In genomic region chr5:177230660-177231059, GRCh38 we compare ENCODE assay signal across 14 cellular contexts.
A peak's percentile ranks its signal among the peaks of the same experiment; 100 is the strongest.
DNase-seq lines count a peak whose midpoint lies in the region; TF ChIP-seq lines count a peak whose summit lies in the region.
"Had no signal": no experiment of that assay in that cellular context is flagged by ENCODE, and none has a peak within 500 bp of the region (broad histone marks: within the 10 kb centered on the region; RNA-seq: fewer than 3 reads in every experiment).

No MANE protein-coding gene starts in this region.

- no peak for TF ChIP-seq CTCF in CD14-positive monocyte (IDR thresholded peaks at IDR 0.05)
- no peak for TF ChIP-seq CTCF in HEK293 (tag by site-specific recombination; IDR thresholded peaks at IDR 0.05)
- no peak for TF ChIP-seq CTCF in nephron progenitor cell (IDR thresholded peaks at IDR 0.05)
- no peak for TF ChIP-seq CTCF in prostate gland (IDR thresholded peaks at IDR 0.05)

- H3K4me3 ChIP-seq in HEK293 (ENCODE audit: low read depth, low read length): no peak overlapping the region
- no peak overlapping the region for H3K4me3 ChIP-seq in prostate gland
- H3K4me3 ChIP-seq: BLaER1 had no signal

- no peaks in the 10 kb centered on the region for H3K9me3 Mint-ChIP-seq in CD14-positive monocyte
- no peaks in the 10 kb centered on the region for H3K9me3 Mint-ChIP-seq in activated T-helper 1 cell treated with anti-CD3 and anti-CD28 coated beads, Interleukin-12 subunit alpha, Interleukin-12 subunit beta, Interleukin-2, Interleukin-4 antibody, amounts not matched to agents 30 ng/mL and 10 ng/mL and 1 ng/mL, durations not matched to agents 14 hours and 24 hours and 36 hours
- no peaks in the 10 kb centered on the region for H3K9me3 Mint-ChIP-seq in nephron progenitor cell

- peaks cover 11 to 29% of the 10 kb centered on the region in 2 experiments; a peak in 2 of 3 replicates for H3K36me3 ChIP-seq in HEK293 (ENCODE audit: control insufficient read depth in 2 of 2, insufficient read depth in 1 of 2, low read length in 2 of 2)
- no peaks in the 10 kb centered on the region for H3K36me3 ChIP-seq in prostate gland

- H3K27me3 ChIP-seq in prostate gland (replicated peaks; ENCODE audit: insufficient read depth): no peaks in the 10 kb centered on the region
- H3K27me3 ChIP-seq: BLaER1 had no signal

- H3K27ac ChIP-seq in HEK293 (ENCODE audit: extremely low read depth, low read depth, low read length) (no peak overlapping the region), prostate gland (no peak overlapping the region)
- H3K27ac ChIP-seq: BLaER1 had no signal

- H3K9me3 ChIP-seq in HEK293 (ENCODE audit: control insufficient read depth, insufficient read depth, low read depth, low read length): no peaks in the 10 kb centered on the region
- H3K9me3 ChIP-seq in prostate gland: no peaks in the 10 kb centered on the region
- H3K9me3 ChIP-seq: BLaER1 had no signal

- DNase-seq in CD14-positive monocyte (ENCODE audit: low spot score) (no peak), nephron progenitor cell (no peak), midbrain (lab: John Stamatoyannopoulos, UW) (no peak), NCI-H526 treated with DMSO at 0.1 percent for 48 hours (lab: John Stamatoyannopoulos, UW) (no peak), prostate gland (ENCODE audit: low spot score) (no peak), mesenteric fat pad (ENCODE audit: low spot score) (no peak)
- no peak for DNase-seq in activated T-helper 1 cell treated with anti-CD3 and anti-CD28 coated beads, Interleukin-12 subunit alpha, Interleukin-12 subunit beta, Interleukin-2, Interleukin-4 antibody, amounts not matched to agents 30 ng/mL and 10 ng/mL and 1 ng/mL, durations not matched to agents 14 hours and 24 hours and 36 hours (ENCODE audit: low spot score)
- DNase-seq: DMS79 treated with DMSO at 0.1 percent for 48 hours, H7, NCI-H1436 treated with DMSO at 0.1 percent for 48 hours, NCI-H2081, NCI-H510A had no signal

- H3K27me3 Mint-ChIP-seq in CD14-positive monocyte (ENCODE audit: low read depth in 3 of 3) (no peaks in the 10 kb centered on the region), nephron progenitor cell (ENCODE audit: low read depth, poor library complexity) (no peaks in the 10 kb centered on the region)
- no peaks in the 10 kb centered on the region for H3K27me3 Mint-ChIP-seq in activated T-helper 1 cell treated with anti-CD3 and anti-CD28 coated beads, Interleukin-12 subunit alpha, Interleukin-12 subunit beta, Interleukin-2, Interleukin-4 antibody, amounts not matched to agents 30 ng/mL and 10 ng/mL and 1 ng/mL, durations not matched to agents 14 hours and 24 hours and 36 hours (ENCODE audit: insufficient read depth)

- peaks cover 3% of the 10 kb centered on the region for H3K4me1 Mint-ChIP-seq in CD14-positive monocyte
- H3K4me1 Mint-ChIP-seq in activated T-helper 1 cell treated with anti-CD3 and anti-CD28 coated beads, Interleukin-12 subunit alpha, Interleukin-12 subunit beta, Interleukin-2, Interleukin-4 antibody, amounts not matched to agents 30 ng/mL and 10 ng/mL and 1 ng/mL, durations not matched to agents 14 hours and 24 hours and 36 hours (ENCODE audit: low read depth): peaks cover 16% of the 10 kb centered on the region
- H3K4me1 Mint-ChIP-seq in nephron progenitor cell: peaks cover 12% of the 10 kb centered on the region

- H3K4me3 Mint-ChIP-seq in CD14-positive monocyte (no peak overlapping the region), nephron progenitor cell (no peak overlapping the region)
- no peak overlapping the region for H3K4me3 Mint-ChIP-seq in activated T-helper 1 cell treated with anti-CD3 and anti-CD28 coated beads, Interleukin-12 subunit alpha, Interleukin-12 subunit beta, Interleukin-2, Interleukin-4 antibody, amounts not matched to agents 30 ng/mL and 10 ng/mL and 1 ng/mL, durations not matched to agents 14 hours and 24 hours and 36 hours

- CTCF ChIA-PET in HEK293 (lab: Yijun Ruan, JAX): interaction anchor here (0.7 kb wide), 1 partner anchor 77 kb away, joined by 3 read pairs; no protein-coding TSS in a partner anchor

- POLR2A ChIA-PET in HEK293 (lab: Yijun Ruan, JAX): no interaction called here

- H3K4me1 ChIP-seq in HEK293 (ENCODE audit: control insufficient read depth, insufficient read depth, low read length) (peaks cover 20% of the 10 kb centered on the region), prostate gland (replicated peaks) (no peaks in the 10 kb centered on the region)

- intact Hi-C loops in CD14-positive monocyte (cut with micrococcal nuclease): no loop called here
- intact Hi-C loops in activated T-helper 1 cell treated with anti-CD3 and anti-CD28 coated beads, Interleukin-12 subunit alpha, Interleukin-12 subunit beta, Interleukin-2, Interleukin-4 antibody, amounts not matched to agents 30 ng/mL and 10 ng/mL and 1 ng/mL, durations not matched to agents 14 hours and 24 hours and 36 hours (cut with micrococcal nuclease): no loop called here
- intact Hi-C loops in prostate gland (cut with DNase I): no loop called here

- H3K27ac Mint-ChIP-seq in CD14-positive monocyte (peak overlapping the region in 4 of 7 donors; percentile 19 to 73 (median 54)), nephron progenitor cell (peak overlapping the region; percentile 33)
- peak overlapping the region; percentile 31 for H3K27ac Mint-ChIP-seq in activated T-helper 1 cell treated with anti-CD3 and anti-CD28 coated beads, Interleukin-12 subunit alpha, Interleukin-12 subunit beta, Interleukin-2, Interleukin-4 antibody, amounts not matched to agents 30 ng/mL and 10 ng/mL and 1 ng/mL, durations not matched to agents 14 hours and 24 hours and 36 hours

- H3K36me3 Mint-ChIP-seq in CD14-positive monocyte: peaks cover 44 to 64% of the 10 kb centered on the region in 2 donors
- H3K36me3 Mint-ChIP-seq in activated T-helper 1 cell treated with anti-CD3 and anti-CD28 coated beads, Interleukin-12 subunit alpha, Interleukin-12 subunit beta, Interleukin-2, Interleukin-4 antibody, amounts not matched to agents 30 ng/mL and 10 ng/mL and 1 ng/mL, durations not matched to agents 14 hours and 24 hours and 36 hours (ENCODE audit: low read depth): peaks cover 23% of the 10 kb centered on the region
- peaks cover 31% of the 10 kb centered on the region for H3K36me3 Mint-ChIP-seq in nephron progenitor cell (ENCODE audit: low read depth)

- WGBS in prostate gland: 91% methylated on average over 6 of the region's 6 CpGs

- no peak for TF ChIP-seq POLR2A in prostate gland (IDR thresholded peaks at IDR 0.05)

TF ChIP-seq in HEK293, 187 proteins besides CTCF, POLR2A, EP300 and RAD21:
- TF ChIP-seq KLF16 (tag by site-specific recombination; IDR thresholded peaks at IDR 0.05) (no peak), ZNF600 (tag by site-specific recombination; IDR thresholded peaks at IDR 0.05) (peak; percentile 35; the same call in 1 of the 2 replicates)
